In the genomic region with DNA sequence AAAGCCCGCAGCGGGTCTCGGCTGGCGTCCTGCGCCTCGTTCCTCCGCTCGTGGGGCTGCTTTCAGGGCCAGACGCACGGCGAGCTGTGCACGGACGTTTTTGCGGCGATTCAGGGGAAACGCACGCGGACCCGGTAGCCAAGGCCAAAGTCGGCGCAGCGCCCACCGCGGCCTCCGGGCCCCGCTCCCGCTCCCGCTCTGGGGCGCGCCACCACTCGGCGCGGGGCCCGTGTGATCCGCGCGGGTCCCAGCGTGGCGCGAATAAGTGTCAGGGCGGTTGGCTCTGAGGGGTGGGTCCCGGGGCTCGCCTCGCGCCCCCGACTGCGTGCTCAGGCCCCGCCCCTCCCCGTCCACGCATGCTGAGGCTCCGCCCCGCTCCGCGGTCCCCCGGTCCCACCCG, we compare ENCODE assay signal across 1 cellular context.
A peak's percentile ranks its signal among the peaks of the same experiment; 100 is the strongest.
TF ChIP-seq lines count a peak whose summit lies in the region.

No MANE protein-coding gene starts in this region.

TF ChIP-seq in GM12878, 131 proteins besides CTCF, POLR2A, EP300 and RAD21 (continued from another document):
- TF ChIP-seq NFIC (IDR thresholded peaks at IDR 0.05; ENCODE audit: low read depth, low read length) (no peak), NR2C2 (IDR thresholded peaks at IDR 0.05; ENCODE audit: borderline replicate concordance, control insufficient read depth, insufficient read length, low read depth) (no peak), BHLHE40 (IDR thresholded peaks at IDR 0.05; ENCODE audit: borderline replicate concordance in 1 of 2, low read depth in 2 of 2, low read length in 1 of 2) (peak in 1 of 2 experiments; percentile 25; a peak in 1 of 4 replicates), CREM (IDR thresholded peaks at IDR 0.05; ENCODE audit: low read depth) (no peak), ESRRA (IDR thresholded peaks at IDR 0.05; ENCODE audit: low read length) (no peak), STAT3 (IDR thresholded peaks at IDR 0.05; ENCODE audit: low read depth, low read length) (no peak), RUNX3 (IDR thresholded peaks at IDR 0.05; ENCODE audit: low read length) (no peak), PAX8 (IDR thresholded peaks at IDR 0.05) (no peak), CBX3 (IDR thresholded peaks at IDR 0.05; ENCODE audit: borderline replicate concordance, low read depth) (no peak), BACH1 (IDR thresholded peaks at IDR 0.05; ENCODE audit: borderline replicate concordance) (peak; percentile 65), HDGF (IDR thresholded peaks at IDR 0.05) (no peak), SMARCA5 (IDR thresholded peaks at IDR 0.05) (peak; percentile 65), ASH2L (IDR thresholded peaks at IDR 0.05; ENCODE audit: borderline replicate concordance, low read depth) (no peak), RFX5 (IDR thresholded peaks at IDR 0.05; ENCODE audit: low read depth, low read length) (no peak), IKZF1 (conservative IDR thresholded peaks at IDR 0.05) (no peak)
- TF ChIP-seq, protein P1, sequence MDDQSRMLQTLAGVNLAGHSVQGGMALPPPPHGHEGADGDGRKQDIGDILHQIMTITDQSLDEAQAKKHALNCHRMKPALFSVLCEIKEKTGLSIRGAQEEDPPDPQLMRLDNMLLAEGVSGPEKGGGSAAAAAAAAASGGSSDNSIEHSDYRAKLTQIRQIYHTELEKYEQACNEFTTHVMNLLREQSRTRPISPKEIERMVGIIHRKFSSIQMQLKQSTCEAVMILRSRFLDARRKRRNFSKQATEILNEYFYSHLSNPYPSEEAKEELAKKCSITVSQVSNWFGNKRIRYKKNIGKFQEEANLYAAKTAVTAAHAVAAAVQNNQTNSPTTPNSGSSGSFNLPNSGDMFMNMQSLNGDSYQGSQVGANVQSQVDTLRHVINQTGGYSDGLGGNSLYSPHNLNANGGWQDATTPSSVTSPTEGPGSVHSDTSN (IDR thresholded peaks at IDR 0.05; ENCODE audit: insufficient replicate concordance, low read depth, low read length) = no peak
- TF ChIP-seq, protein P2, sequence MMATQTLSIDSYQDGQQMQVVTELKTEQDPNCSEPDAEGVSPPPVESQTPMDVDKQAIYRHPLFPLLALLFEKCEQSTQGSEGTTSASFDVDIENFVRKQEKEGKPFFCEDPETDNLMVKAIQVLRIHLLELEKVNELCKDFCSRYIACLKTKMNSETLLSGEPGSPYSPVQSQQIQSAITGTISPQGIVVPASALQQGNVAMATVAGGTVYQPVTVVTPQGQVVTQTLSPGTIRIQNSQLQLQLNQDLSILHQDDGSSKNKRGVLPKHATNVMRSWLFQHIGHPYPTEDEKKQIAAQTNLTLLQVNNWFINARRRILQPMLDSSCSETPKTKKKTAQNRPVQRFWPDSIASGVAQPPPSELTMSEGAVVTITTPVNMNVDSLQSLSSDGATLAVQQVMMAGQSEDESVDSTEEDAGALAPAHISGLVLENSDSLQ (IDR thresholded peaks at IDR 0.05) = no peak
- TF ChIP-seq, protein P3, sequence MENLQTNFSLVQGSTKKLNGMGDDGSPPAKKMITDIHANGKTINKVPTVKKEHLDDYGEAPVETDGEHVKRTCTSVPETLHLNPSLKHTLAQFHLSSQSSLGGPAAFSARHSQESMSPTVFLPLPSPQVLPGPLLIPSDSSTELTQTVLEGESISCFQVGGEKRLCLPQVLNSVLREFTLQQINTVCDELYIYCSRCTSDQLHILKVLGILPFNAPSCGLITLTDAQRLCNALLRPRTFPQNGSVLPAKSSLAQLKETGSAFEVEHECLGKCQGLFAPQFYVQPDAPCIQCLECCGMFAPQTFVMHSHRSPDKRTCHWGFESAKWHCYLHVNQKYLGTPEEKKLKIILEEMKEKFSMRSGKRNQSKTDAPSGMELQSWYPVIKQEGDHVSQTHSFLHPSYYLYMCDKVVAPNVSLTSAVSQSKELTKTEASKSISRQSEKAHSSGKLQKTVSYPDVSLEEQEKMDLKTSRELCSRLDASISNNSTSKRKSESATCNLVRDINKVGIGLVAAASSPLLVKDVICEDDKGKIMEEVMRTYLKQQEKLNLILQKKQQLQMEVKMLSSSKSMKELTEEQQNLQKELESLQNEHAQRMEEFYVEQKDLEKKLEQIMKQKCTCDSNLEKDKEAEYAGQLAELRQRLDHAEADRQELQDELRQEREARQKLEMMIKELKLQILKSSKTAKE (IDR thresholded peaks at IDR 0.05; ENCODE audit: low read depth, poor library complexity, severe bottlenecking) = no peak
- TF ChIP-seq, protein P4, sequence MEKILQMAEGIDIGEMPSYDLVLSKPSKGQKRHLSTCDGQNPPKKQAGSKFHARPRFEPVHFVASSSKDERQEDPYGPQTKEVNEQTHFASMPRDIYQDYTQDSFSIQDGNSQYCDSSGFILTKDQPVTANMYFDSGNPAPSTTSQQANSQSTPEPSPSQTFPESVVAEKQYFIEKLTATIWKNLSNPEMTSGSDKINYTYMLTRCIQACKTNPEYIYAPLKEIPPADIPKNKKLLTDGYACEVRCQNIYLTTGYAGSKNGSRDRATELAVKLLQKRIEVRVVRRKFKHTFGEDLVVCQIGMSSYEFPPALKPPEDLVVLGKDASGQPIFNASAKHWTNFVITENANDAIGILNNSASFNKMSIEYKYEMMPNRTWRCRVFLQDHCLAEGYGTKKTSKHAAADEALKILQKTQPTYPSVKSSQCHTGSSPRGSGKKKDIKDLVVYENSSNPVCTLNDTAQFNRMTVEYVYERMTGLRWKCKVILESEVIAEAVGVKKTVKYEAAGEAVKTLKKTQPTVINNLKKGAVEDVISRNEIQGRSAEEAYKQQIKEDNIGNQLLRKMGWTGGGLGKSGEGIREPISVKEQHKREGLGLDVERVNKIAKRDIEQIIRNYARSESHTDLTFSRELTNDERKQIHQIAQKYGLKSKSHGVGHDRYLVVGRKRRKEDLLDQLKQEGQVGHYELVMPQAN (conservative IDR thresholded peaks at IDR 0.05) = peak; percentile 55; the same call in 1 of the 2 replicates
- TF ChIP-seq, protein P5, sequence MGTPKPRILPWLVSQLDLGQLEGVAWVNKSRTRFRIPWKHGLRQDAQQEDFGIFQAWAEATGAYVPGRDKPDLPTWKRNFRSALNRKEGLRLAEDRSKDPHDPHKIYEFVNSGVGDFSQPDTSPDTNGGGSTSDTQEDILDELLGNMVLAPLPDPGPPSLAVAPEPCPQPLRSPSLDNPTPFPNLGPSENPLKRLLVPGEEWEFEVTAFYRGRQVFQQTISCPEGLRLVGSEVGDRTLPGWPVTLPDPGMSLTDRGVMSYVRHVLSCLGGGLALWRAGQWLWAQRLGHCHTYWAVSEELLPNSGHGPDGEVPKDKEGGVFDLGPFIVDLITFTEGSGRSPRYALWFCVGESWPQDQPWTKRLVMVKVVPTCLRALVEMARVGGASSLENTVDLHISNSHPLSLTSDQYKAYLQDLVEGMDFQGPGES (IDR thresholded peaks at IDR 0.05) = no peak
- TF ChIP-seq, protein P6, sequence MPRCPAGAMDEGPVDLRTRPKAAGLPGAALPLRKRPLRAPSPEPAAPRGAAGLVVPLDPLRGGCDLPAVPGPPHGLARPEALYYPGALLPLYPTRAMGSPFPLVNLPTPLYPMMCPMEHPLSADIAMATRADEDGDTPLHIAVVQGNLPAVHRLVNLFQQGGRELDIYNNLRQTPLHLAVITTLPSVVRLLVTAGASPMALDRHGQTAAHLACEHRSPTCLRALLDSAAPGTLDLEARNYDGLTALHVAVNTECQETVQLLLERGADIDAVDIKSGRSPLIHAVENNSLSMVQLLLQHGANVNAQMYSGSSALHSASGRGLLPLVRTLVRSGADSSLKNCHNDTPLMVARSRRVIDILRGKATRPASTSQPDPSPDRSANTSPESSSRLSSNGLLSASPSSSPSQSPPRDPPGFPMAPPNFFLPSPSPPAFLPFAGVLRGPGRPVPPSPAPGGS (IDR thresholded peaks at IDR 0.05; ENCODE audit: borderline replicate concordance, insufficient read depth, low read depth, low read length, poor library complexity, severe bottlenecking) = no peak
